ENCODE assay signal across 8 cellular contexts in genomic region chr1:156767101-156767878, GRCh38. TPM values are rescaled to one million over a fixed set of nuclear protein-coding genes. Genes with fewer than 3 reads are reported as not detected.
DNase-seq lines count a peak whose midpoint lies in the region; ATAC-seq, FAIRE-seq and TF ChIP-seq lines count a peak whose summit lies in the region.

TSS of gene PRCC (plus strand) at chr1:156767535. CDS start at chr1:156767772, 237 bp downstream.

- peak; percentile 41 for TF ChIP-seq POLR2A in prostate gland (IDR thresholded peaks at IDR 0.05)

- H3K27ac ChIP-seq in angular gyrus (ENCODE audit: low read depth, low read length) (peak within 1 kb of the TSS; percentile 95), prostate gland (peak within 1 kb of the TSS; percentile 80 to 91)

- in situ Hi-C loops in GM13976 (cut with MboI; ENCODE audit: low sequenced_read_pairs, unreplicated experiment): no loop called here

- H3K36me3 ChIP-seq in prostate gland: no peaks in the 10 kb centered on the region

- no peaks in the 10 kb centered on the region for H3K9me3 ChIP-seq in prostate gland

- WGBS in prostate gland: under 1% methylated on average over 32 of the region's 50 CpGs

- intact Hi-C loops in T-helper 1 cell treated with Interleukin-12 subunit alpha and Interleukin-12 subunit beta and Interleukin-4 antibody, amounts not matched to agents 30 ng/mL and 1 ng/mL, for 36 hours (cut with micrococcal nuclease): loop anchor here (1.0 to 2.0 kb wide), 12 partner anchors 16 to 713 kb away; partner anchors contain the start of genes CCT3, ETV3, GPATCH4 and HDGF
- intact Hi-C loops in left ventricle myocardium superior (cut with micrococcal nuclease) (loop anchor here (5.0 kb wide), 1 partner anchor 40 kb away; the partner anchor contains the start of genes ISG20L2 and METTL25B), prostate gland (cut with DNase I) (no loop called here)

- no peaks in the 10 kb centered on the region for H3K27me3 ChIP-seq in prostate gland (replicated peaks; ENCODE audit: insufficient read depth)

- ATAC-seq in HG02870 (IDR thresholded peaks at IDR 0.05; ENCODE audit: unreplicated experiment) (peak; percentile 88), left ventricle myocardium superior (peak; percentile 97)

- TF ChIP-seq CTCF in GM13976 (IDR thresholded peaks at IDR 0.05; ENCODE audit: borderline replicate concordance, control extremely low read depth, extremely low read depth, insufficient read depth, missing control alignments) (no peak), prostate gland (IDR thresholded peaks at IDR 0.05) (no peak)

- peaks cover 5% of the 10 kb centered on the region for H3K4me1 ChIP-seq in prostate gland (replicated peaks)

- H3K4me3 ChIP-seq in prostate gland: peak within 1 kb of the TSS; percentile 69 to 89

- DNase-seq in GM13976 (ENCODE audit: low spot score) (peak; percentile 91), NCI-H146 treated with DMSO at 0.1 percent for 48 hours (lab: John Stamatoyannopoulos, UW; ENCODE audit: unreplicated experiment) (peak; percentile 99), left ventricle myocardium superior (peak; percentile 96), prostate gland (ENCODE audit: low spot score) (peak; percentile 99), urothelium cell line (ENCODE audit: low spot score) (peak; percentile 94)

- no peak for FAIRE-seq in urothelium cell line (lab: Jason Lieb, UNC)

RNA-seq across cellular contexts. Expression of gene PRCC, which starts in this region (rescaled TPM):
- total RNA-seq in T-helper 1 cell treated with Interleukin-12 subunit alpha and Interleukin-12 subunit beta and Interleukin-4 antibody, amounts not matched to agents 30 ng/mL and 1 ng/mL, for 36 hours: 90.1 and 91.3 TPM in 2 replicates
- 41.3 TPM for total RNA-seq in left ventricle myocardium superior
- 10 to 100 TPM; 33.0 to 61.5 TPM for total RNA-seq in prostate gland

Comparison
In these comparisons a context has a peak if more than half of its experiments do, and no peak if none do; other contexts are left out.
1. Peak in every context shown above with its lines: DNase-seq, ATAC-seq, H3K4me3 ChIP-seq and H3K27ac ChIP-seq.